9 cellular contexts compared by ENCODE assay signal in the genomic region with DNA sequence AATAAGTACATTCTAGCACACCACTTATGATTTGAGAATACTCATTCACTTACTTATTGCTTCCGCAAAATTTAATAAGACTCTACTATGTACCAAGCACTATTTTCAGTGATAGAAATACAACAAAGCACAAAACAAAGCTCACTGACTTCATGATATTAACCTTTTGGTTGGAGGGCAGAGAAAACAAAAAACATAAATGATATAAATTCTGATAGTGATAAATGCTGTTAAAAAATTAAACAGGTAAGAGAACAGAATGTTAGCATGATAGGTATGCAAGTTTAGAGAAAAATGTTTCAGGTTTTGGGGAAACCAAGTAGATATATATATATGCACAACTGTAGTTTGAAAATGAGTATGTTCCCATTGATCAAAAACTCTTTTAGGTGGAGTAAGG. TPM values are rescaled to one million over a fixed set of nuclear protein-coding genes. Genes with fewer than 3 reads are reported as not detected.
DNase-seq lines count a peak whose midpoint lies in the region; ATAC-seq and TF ChIP-seq lines count a peak whose summit lies in the region.
"Had no signal": no experiment of that assay in that cellular context is flagged by ENCODE, and none has a peak within 500 bp of the region (broad histone marks: within the 10 kb centered on the region; RNA-seq: fewer than 3 reads in every experiment).

No MANE protein-coding gene starts in this region.

- ATAC-seq in naive B cell (ENCODE audit: low read depth in 2 of 2) = no peak
- ATAC-seq in GM21825 (IDR thresholded peaks at IDR 0.05; ENCODE audit: unreplicated experiment) = no peak

- peaks cover 26% of the 10 kb centered on the region for H3K36me3 Mint-ChIP-seq in brain
- no peaks in the 10 kb centered on the region for H3K36me3 Mint-ChIP-seq in naive B cell

- no peak for TF ChIP-seq CTCF in brain (conservative IDR thresholded peaks at IDR 0.05)

- H3K27ac Mint-ChIP-seq in brain (peak overlapping the region; percentile 98 to 100 (median 100)), naive B cell (peak overlapping the region in 4 of 6 donors; percentile 42 to 99 (median 88))

- peaks cover 15 to 34% (median 23%) of the 10 kb centered on the region in 11 experiments; a peak in 21 of 22 replicates for H3K36me3 ChIP-seq in BLaER1 treated with 17β-estradiol and CSF1 and Interleukin-3, amounts not matched to agents 10 nM and 100 nM
- peaks cover 17% of the 10 kb centered on the region for H3K36me3 ChIP-seq in HUES64 (ENCODE audit: insufficient read depth, low read length)

- H3K4me3 Mint-ChIP-seq in brain (peak overlapping the region; percentile 98 to 100 (median 100)), naive B cell (peak overlapping the region; percentile 9 to 98 (median 95))

- no peaks in the 10 kb centered on the region for H3K9me3 ChIP-seq in BLaER1 treated with 17β-estradiol and CSF1 and Interleukin-3, amounts not matched to agents 10 nM and 100 nM (replicated peaks in 1 of 11)
- no peaks in the 10 kb centered on the region for H3K9me3 ChIP-seq in HUES64 (ENCODE audit: insufficient read depth, low read depth, low read length)

- H3K4me1 ChIP-seq in BLaER1 treated with 17β-estradiol and CSF1 and Interleukin-3, amounts not matched to agents 10 nM and 100 nM = peaks cover 39 to 58% (median 46%) of the 10 kb centered on the region in 10 experiments
- peaks cover 9% of the 10 kb centered on the region; the same call in 1 of the 2 replicates for H3K4me1 ChIP-seq in HUES64 (ENCODE audit: insufficient read depth, low read length)

- peak overlapping the region; percentile 79 to 92 (median 86) for H3K4me2 ChIP-seq in BLaER1 treated with 17β-estradiol and CSF1 and Interleukin-3, amounts not matched to agents 10 nM and 100 nM

- DNase-seq in naive B cell (no peak), activated gamma-delta T cell (lab: John Stamatoyannopoulos, UW) (no peak), caudate nucleus (lab: John Stamatoyannopoulos, UW) (no peak), COR-L47 (lab: John Stamatoyannopoulos, UW) (no peak)
- DNase-seq: SHP77 treated with DMSO at 0.1 percent for 48 hours had no signal

- no peak overlapping the region for H3K27ac ChIP-seq in BLaER1 treated with 17β-estradiol and CSF1 and Interleukin-3, amounts not matched to agents 10 nM and 100 nM
- H3K27ac ChIP-seq in HUES64 (ENCODE audit: low read depth, low read length) (no peak overlapping the region), caudate nucleus (ENCODE audit: low read depth, low read length) (no peak overlapping the region)

- 96% methylated on average over 1 of the region's 1 CpG for WGBS in HUES64

- no peaks in the 10 kb centered on the region for H3K27me3 ChIP-seq in BLaER1 treated with 17β-estradiol and CSF1 and Interleukin-3, amounts not matched to agents 10 nM and 100 nM
- no peaks in the 10 kb centered on the region for H3K27me3 ChIP-seq in HUES64 (ENCODE audit: insufficient read depth, low read length)

- H3K9ac ChIP-seq in BLaER1 treated with 17β-estradiol and CSF1 and Interleukin-3, amounts not matched to agents 10 nM and 100 nM = peak overlapping the region; percentile 91 to 97 (median 95); a peak in 21 of 22 replicates
- no peak overlapping the region; the same call in 1 of the 2 replicates for H3K9ac ChIP-seq in HUES64 (ENCODE audit: low read depth, low read length)

- H3K9me3 Mint-ChIP-seq in brain (no peaks in the 10 kb centered on the region), naive B cell (no peaks in the 10 kb centered on the region)

- H3K27me3 Mint-ChIP-seq in brain (peaks cover 15% of the 10 kb centered on the region), naive B cell (no peaks in the 10 kb centered on the region)

- peaks cover 79% of the 10 kb centered on the region for H3K4me1 Mint-ChIP-seq in brain
- peaks cover 38 to 70% (median 51%) of the 10 kb centered on the region in 3 donors for H3K4me1 Mint-ChIP-seq in naive B cell

- H3K4me3 ChIP-seq in BLaER1 treated with 17β-estradiol and CSF1 and Interleukin-3, amounts not matched to agents 10 nM and 100 nM = peak overlapping the region; percentile 74 to 97 (median 85)
- peak overlapping the region; percentile 88 for H3K4me3 ChIP-seq in HUES64 (ENCODE audit: low read length)

- H4K20me1 ChIP-seq in BLaER1 treated with 17β-estradiol and CSF1 and Interleukin-3, amounts not matched to agents 10 nM and 100 nM = peaks cover 5 to 63% (median 29%) of the 10 kb centered on the region in 11 experiments; a peak in 16 of 22 replicates

RNA-seq across cellular contexts. Expression of a gene that starts 1.2 kb away (rescaled TPM):
- 35.5 TPM for polyA plus RNA-seq in HUES64 (2013, experiment 1 of 2)
- polyA plus RNA-seq in HUES64 (2013, experiment 2 of 2) = 36.9 TPM
- 4.0 TPM for polyA plus RNA-seq in brain (ENCODE audit: insufficient read depth, low read depth, low replicate concordance)
- polyA plus RNA-seq in naive B cell (ENCODE audit: low read depth in 6 of 6) = 1 to 10 TPM; 4.4 to 9.0 (median 6.4) TPM

RNA-seq across cellular contexts. Expression of a gene that starts 17.0 kb away (rescaled TPM):
- polyA plus RNA-seq in HUES64 (2013, experiment 1 of 2) = 146 TPM
- 144 TPM for polyA plus RNA-seq in HUES64 (2013, experiment 2 of 2)
- 42.8 TPM for polyA plus RNA-seq in brain (ENCODE audit: insufficient read depth, low read depth, low replicate concordance)
- 10 to 100 TPM; 56.2 to 95.3 (median 78.1) TPM for polyA plus RNA-seq in naive B cell (ENCODE audit: low read depth in 6 of 6)
